ENCODE assay signal across 24 cellular contexts in the genomic region with DNA sequence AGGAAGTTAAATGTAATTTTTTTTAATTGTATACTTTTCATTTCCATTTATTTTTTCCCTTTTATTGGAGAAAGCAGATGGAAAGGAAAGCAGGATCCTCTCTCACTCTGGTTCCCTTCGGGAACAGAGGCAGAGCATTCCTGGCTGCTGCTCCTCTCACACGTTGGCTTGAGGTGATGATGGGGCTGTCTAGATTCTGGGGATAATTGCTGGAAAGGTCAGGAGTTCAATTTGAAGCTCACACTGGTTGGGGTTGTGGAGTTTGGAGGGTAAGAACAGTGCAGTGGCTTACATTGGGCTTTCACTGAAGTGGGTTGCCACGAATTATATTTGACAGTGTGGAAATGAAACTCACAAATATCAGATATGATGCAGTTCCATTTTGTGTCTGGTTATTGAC. TPM values are rescaled to one million over a fixed set of nuclear protein-coding genes. Genes with fewer than 3 reads are reported as not detected.
A peak's percentile ranks its signal among the peaks of the same experiment; 100 is the strongest.
DNase-seq lines count a peak whose midpoint lies in the region; TF ChIP-seq lines count a peak whose summit lies in the region.
"Had no signal": no experiment of that assay in that cellular context is flagged by ENCODE, and none has a peak within 500 bp of the region (broad histone marks: within the 10 kb centered on the region; RNA-seq: fewer than 3 reads in every experiment).

No MANE protein-coding gene starts in this region.

- TF ChIP-seq CTCF in cardiac muscle cell (IDR thresholded peaks at IDR 0.05; ENCODE audit: low read depth, low read length) (no peak), brain microvascular endothelial cell (IDR thresholded peaks at IDR 0.05; ENCODE audit: low read depth, low read length, missing control alignments) (no peak), nephron (IDR thresholded peaks at IDR 0.05; ENCODE audit: unreplicated experiment in 3 of 3) (no peak), type B pancreatic cell (conservative IDR thresholded peaks at IDR 0.05) (no peak), glutamatergic neuron (IDR thresholded peaks at IDR 0.05; ENCODE audit: partially characterized antibody, unreplicated experiment) (no peak)

- H3K27me3 ChIP-seq in cardiac muscle cell (no peaks in the 10 kb centered on the region), brain microvascular endothelial cell (replicated peaks) (no peaks in the 10 kb centered on the region)

- H3K27ac Mint-ChIP-seq in nephron (peak overlapping the region; percentile 40 to 56 (median 54)), type B pancreatic cell (peak overlapping the region; percentile 3), glutamatergic neuron (ENCODE audit: unreplicated experiment) (no peak overlapping the region)
- H3K27ac Mint-ChIP-seq: CD8-positive, alpha-beta T cell; GM23338 had no signal

- no peaks in the 10 kb centered on the region for H3K9me3 Mint-ChIP-seq in nephron
- no peaks in the 10 kb centered on the region for H3K9me3 Mint-ChIP-seq in type B pancreatic cell
- H3K9me3 Mint-ChIP-seq in glutamatergic neuron (ENCODE audit: unreplicated experiment), result no peaks in the 10 kb centered on the region
- H3K9me3 Mint-ChIP-seq: CD8-positive, alpha-beta T cell; GM23338 had no signal

- peak overlapping the region in 1 of 3 experiments; percentile 22 for H3K4me3 Mint-ChIP-seq in nephron
- no peak overlapping the region for H3K4me3 Mint-ChIP-seq in type B pancreatic cell
- H3K4me3 Mint-ChIP-seq in glutamatergic neuron (ENCODE audit: unreplicated experiment), result no peak overlapping the region
- H3K4me3 Mint-ChIP-seq: CD8-positive, alpha-beta T cell; GM23338 had no signal

- peaks cover 76% of the 10 kb centered on the region for H3K4me1 Mint-ChIP-seq in nephron
- H3K4me1 Mint-ChIP-seq in type B pancreatic cell (ENCODE audit: unreplicated experiment), result peaks cover 46% of the 10 kb centered on the region
- H3K4me1 Mint-ChIP-seq in glutamatergic neuron (ENCODE audit: low read depth, unreplicated experiment), result peaks cover 7% of the 10 kb centered on the region

- DNase-seq in cardiac muscle cell (ENCODE audit: low read depth in 1 of 2, low spot score in 1 of 2), result peak in 1 of 2 donors; percentile 72
- no peak for DNase-seq in cardiac septum (ENCODE audit: low spot score)
- no peak for DNase-seq in brain microvascular endothelial cell
- DNase-seq in type B pancreatic cell (ENCODE audit: extremely low spot score, unreplicated experiment), result no peak
- no peak for DNase-seq in AG08396 (ENCODE audit: low spot score)
- no peak for DNase-seq in glutamatergic neuron
- no peak for DNase-seq in UCSD-AML1 (lab: John Stamatoyannopoulos, UW; ENCODE audit: unreplicated experiment)
- DNase-seq: AML-193; C1 segment of cervical spinal cord; CD8-positive, alpha-beta T cell; DND-41; KG1; NCI-H1092 treated with DMSO at 0.1 percent for 48 hours; NCI-H1436 treated with DMSO at 0.1 percent for 48 hours; NCI-H2029; NCI-H2227 treated with DMSO at 0.1 percent for 48 hours; NCI-H510A; NCI-H774 had no signal

- H3K27ac ChIP-seq in cardiac muscle cell (peak overlapping the region; percentile 94), brain microvascular endothelial cell (peak overlapping the region; percentile 91)
- H3K27ac ChIP-seq: 22Rv1, SK-N-MC had no signal

- intact Hi-C loops in cardiac septum (cut with DNase I), result no loop called here

- in situ Hi-C loops in brain microvascular endothelial cell (cut with HindIII; ENCODE audit: low pct_ligation_motif_present, low sequenced_read_pairs), result no loop called here

- no peaks in the 10 kb centered on the region for H3K36me3 ChIP-seq in cardiac muscle cell
- no peaks in the 10 kb centered on the region for H3K36me3 ChIP-seq in brain microvascular endothelial cell (replicated peaks)
- H3K36me3 ChIP-seq: HAP-1 had no signal

- peaks cover 85% of the 10 kb centered on the region for H3K4me1 ChIP-seq in cardiac muscle cell (ENCODE audit: low read depth)
- H3K4me1 ChIP-seq: HAP-1 had no signal

- H3K4me3 ChIP-seq in cardiac muscle cell (no peak overlapping the region), brain microvascular endothelial cell (ENCODE audit: low read depth, low read length) (no peak overlapping the region)
- H3K4me3 ChIP-seq: GM23338, HAP-1, SK-N-MC had no signal

- H3K27me3 Mint-ChIP-seq in nephron (ENCODE audit: low read depth) (no peaks in the 10 kb centered on the region), type B pancreatic cell (no peaks in the 10 kb centered on the region), glutamatergic neuron (ENCODE audit: unreplicated experiment) (no peaks in the 10 kb centered on the region)

- peaks cover 13% of the 10 kb centered on the region for H3K36me3 Mint-ChIP-seq in nephron (ENCODE audit: low read depth)
- H3K36me3 Mint-ChIP-seq in type B pancreatic cell, result peaks cover 21% of the 10 kb centered on the region
- no peaks in the 10 kb centered on the region for H3K36me3 Mint-ChIP-seq in glutamatergic neuron (ENCODE audit: unreplicated experiment)
- H3K36me3 Mint-ChIP-seq: CD8-positive, alpha-beta T cell had no signal

- no peaks in the 10 kb centered on the region for H3K9me3 ChIP-seq in cardiac muscle cell (ENCODE audit: low read depth)
- H3K9me3 ChIP-seq: HAP-1 had no signal

RNA-seq across cellular contexts. Expression of a gene that starts 57.6 kb away (rescaled TPM):
- total RNA-seq in cardiac muscle cell (26.8 and 27.2 TPM in 2 replicates), cardiac septum (20.3 TPM), type B pancreatic cell (ENCODE audit: low replicate concordance) (13.3 and 28.2 TPM in 2 replicates), glutamatergic neuron (ENCODE audit: unreplicated experiment) (1.2 TPM)
- 22.4 and 28.3 TPM in 2 replicates for polyA plus RNA-seq in cardiac muscle cell
- total RNA-seq: CD8-positive, alpha-beta T cell; G401 had no signal
